ENCODE assay signal across 1 cellular context in the genomic region with DNA sequence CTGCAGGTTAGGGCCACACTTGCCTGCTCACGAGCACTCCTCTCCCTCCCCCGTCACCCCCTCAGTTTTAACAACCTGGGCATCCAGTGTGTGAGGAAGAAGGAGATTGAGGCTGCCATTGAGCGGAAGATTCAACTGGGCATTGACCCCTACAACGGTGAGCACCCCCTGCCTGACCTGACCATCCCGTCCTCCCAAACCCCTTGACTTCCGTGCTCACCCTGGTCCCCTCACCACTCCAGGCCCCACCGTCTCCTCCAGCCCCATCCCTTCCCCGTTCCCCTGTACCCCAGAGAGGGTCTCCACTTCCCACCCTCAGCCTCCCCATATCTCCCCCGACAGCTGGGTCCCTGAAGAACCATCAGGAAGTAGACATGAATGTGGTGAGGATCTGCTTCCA.
TF ChIP-seq lines count a peak whose summit lies in the region.

No MANE protein-coding gene starts in this region.

TF ChIP-seq in H1, 55 proteins besides CTCF, POLR2A, EP300 and RAD21:
- TF ChIP-seq MAFK (IDR thresholded peaks at IDR 0.05; ENCODE audit: low read depth, low read length) (no peak), ASH2L (IDR thresholded peaks at IDR 0.05; ENCODE audit: low read length) (no peak), CBX5 (IDR thresholded peaks at IDR 0.05; ENCODE audit: low read depth, low read length) (no peak), GTF2F1 (IDR thresholded peaks at IDR 0.05; ENCODE audit: borderline replicate concordance, low read depth, low read length) (no peak), CTBP2 (IDR thresholded peaks at IDR 0.05; ENCODE audit: borderline replicate concordance, insufficient read depth, insufficient read length, low read length) (no peak), BRCA1 (IDR thresholded peaks at IDR 0.05; ENCODE audit: low read depth, low read length) (no peak)
